ENCODE assay signal across 8 cellular contexts in the genomic region with DNA sequence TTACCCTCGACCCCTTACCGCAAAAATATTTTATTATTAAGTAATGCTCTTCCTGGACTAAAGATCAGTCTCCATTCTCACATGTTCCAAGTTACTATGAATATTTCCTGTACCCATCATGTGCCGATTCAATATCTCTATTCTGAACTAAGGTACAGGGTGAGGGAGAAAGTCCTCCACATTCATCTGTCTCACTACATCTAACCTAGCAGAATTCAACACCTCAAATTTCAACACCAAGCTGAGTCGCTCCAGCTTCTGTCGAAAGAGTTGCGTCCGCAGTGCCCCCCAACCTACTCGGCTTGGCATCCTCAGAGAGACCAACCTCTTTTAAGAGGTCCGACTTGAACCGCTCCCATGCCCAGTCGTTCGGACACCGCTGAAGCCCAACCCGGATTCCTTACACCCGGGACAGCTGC. TPM values are rescaled to one million over a fixed set of nuclear protein-coding genes. Genes with fewer than 3 reads are reported as not detected.
A peak's percentile ranks its signal among the peaks of the same experiment; 100 is the strongest.
DNase-seq lines count a peak whose midpoint lies in the region; ATAC-seq and TF ChIP-seq lines count a peak whose summit lies in the region.

No MANE protein-coding gene starts in this region.

- ATAC-seq in natural killer cell (no peak), GM18858 (IDR thresholded peaks at IDR 0.05; ENCODE audit: unreplicated experiment) (no peak)

- TF ChIP-seq EP300 in esophagus muscularis mucosa (IDR thresholded peaks at IDR 0.05), result no peak

- H3K4me3 Mint-ChIP-seq in natural killer cell, result peak overlapping the region; percentile 96

- intact Hi-C loops in esophagus muscularis mucosa (cut with DNase I) (loop anchor here (2.0 to 5.0 kb wide), 2 partner anchors 57 to 174 kb away; a partner anchor contains a TSS), natural killer cell (cut with micrococcal nuclease) (loop anchor here (2.0 to 10.0 kb wide), 3 partner anchors 164 to 1946 kb away; a partner anchor contains a TSS)

- H3K9ac ChIP-seq in SK-N-MC (ENCODE audit: insufficient read length), result peak overlapping the region; percentile 87

- H3K9me3 ChIP-seq in SK-N-MC (ENCODE audit: low read depth, low read length) (no peaks in the 10 kb centered on the region), esophagus muscularis mucosa (no peaks in the 10 kb centered on the region)

- no peaks in the 10 kb centered on the region for H3K27me3 ChIP-seq in esophagus muscularis mucosa

- peaks cover 24 to 55% (median 43%) of the 10 kb centered on the region in 4 donors for H3K4me1 ChIP-seq in esophagus muscularis mucosa

- WGBS in esophagus muscularis mucosa, result 0% methylated on average over 11 of the region's 15 CpGs

- H3K27me3 Mint-ChIP-seq in natural killer cell (ENCODE audit: low read depth in 2 of 2), result no peaks in the 10 kb centered on the region

- H3K9me3 Mint-ChIP-seq in natural killer cell, result no peaks in the 10 kb centered on the region

- H3K36me3 ChIP-seq in SK-N-MC (ENCODE audit: insufficient read depth, low read length), result peaks cover 8% of the 10 kb centered on the region
- no peaks in the 10 kb centered on the region for H3K36me3 ChIP-seq in esophagus muscularis mucosa

- H3K27ac ChIP-seq in SK-N-MC, result no peak overlapping the region
- H3K27ac ChIP-seq in esophagus muscularis mucosa (replicated peaks in 1 of 4), result peak overlapping the region; percentile 89 to 97 (median 91)

- DNase-seq in HFF-Myc (ENCODE audit: extremely low read depth, low read depth) (no peak), SK-N-MC (ENCODE audit: low read depth, low spot score) (no peak), esophagus muscularis mucosa (ENCODE audit: extremely low spot score) (no peak), natural killer cell (peak; percentile 19), A172 (ENCODE audit: low spot score) (no peak), cerebellar nuclear complex (lab: John Stamatoyannopoulos, UW) (no peak)

- no peaks in the 10 kb centered on the region for H3K36me3 Mint-ChIP-seq in natural killer cell

- peak overlapping the region; percentile 86 to 92 for H3K27ac Mint-ChIP-seq in natural killer cell

- H3K4me1 Mint-ChIP-seq in natural killer cell, result peaks cover 51% of the 10 kb centered on the region in 2 donors

- H3K4me3 ChIP-seq in GM12875 (ENCODE audit: low read depth, low read length) (peak overlapping the region; percentile 96), HFF-Myc (replicated peaks; ENCODE audit: low read depth, low read length) (peak overlapping the region; percentile 72), SK-N-MC (peak overlapping the region; percentile 98), esophagus muscularis mucosa (peak overlapping the region; percentile 69 to 97 (median 90))

- TF ChIP-seq POLR2A in esophagus muscularis mucosa (IDR thresholded peaks at IDR 0.05; ENCODE audit: low read depth), result no peak

- no peak for TF ChIP-seq CTCF in GM12875 (IDR thresholded peaks at IDR 0.05; ENCODE audit: borderline replicate concordance, insufficient read depth, low read depth, low read length)
- TF ChIP-seq CTCF in HFF-Myc (IDR thresholded peaks at IDR 0.05; ENCODE audit: low read depth, low read length, missing control alignments), result no peak
- no peak for TF ChIP-seq CTCF in esophagus muscularis mucosa (IDR thresholded peaks at IDR 0.05)
- no peak for TF ChIP-seq CTCF in natural killer cell (IDR thresholded peaks at IDR 0.05)

RNA-seq across cellular contexts. Expression of a gene that starts 1.0 kb away (rescaled TPM):
- 10 to 100 TPM; 28.5 to 45.3 (median 35.8) TPM for total RNA-seq in esophagus muscularis mucosa
- 10 to 100 TPM; 50.1 to 51.4 (median 50.2) TPM for total RNA-seq in natural killer cell
- 16.2 and 17.6 TPM in 2 replicates for total RNA-seq in A172 (2014; rRNA removed; shearing (Covaris generic))

RNA-seq across cellular contexts. Expression of a gene that starts 1.3 kb away (rescaled TPM):
- total RNA-seq in esophagus muscularis mucosa, result 10 to 100 TPM; 22.6 to 37.0 (median 32.3) TPM
- total RNA-seq in natural killer cell, result 10 to 100 TPM; 16.8 to 21.5 (median 21.4) TPM
- 36.1 and 36.7 TPM in 2 replicates for total RNA-seq in A172 (2014; rRNA removed; shearing (Covaris generic))
